21 cellular contexts compared by ENCODE assay signal in genomic region chr5:119383008-119383407, GRCh38. TPM values are rescaled to one million over a fixed set of nuclear protein-coding genes. Genes with fewer than 3 reads are reported as not detected.
A peak's percentile ranks its signal among the peaks of the same experiment; 100 is the strongest.
DNase-seq lines count a peak whose midpoint lies in the region; ATAC-seq and TF ChIP-seq lines count a peak whose summit lies in the region.
"Had no signal": no experiment of that assay in that cellular context is flagged by ENCODE, and none has a peak within 500 bp of the region (broad histone marks: within the 10 kb centered on the region; RNA-seq: fewer than 3 reads in every experiment).

No MANE protein-coding gene starts in this region.

- peaks cover 53% of the 10 kb centered on the region for H3K4me1 Mint-ChIP-seq in T-helper 2 cell treated with Interferon-gamma antibody and Interleukin-4, amounts not matched to agents 5 μg/mL and 100 μg/mL, for 36 hours (ENCODE audit: low read depth)
- peaks cover 82% of the 10 kb centered on the region for H3K4me1 Mint-ChIP-seq in CD8-positive, alpha-beta T cell (ENCODE audit: low read depth)
- H3K4me1 Mint-ChIP-seq in activated naive CD8-positive, alpha-beta T cell (ENCODE audit: low read depth) = peaks cover 86% of the 10 kb centered on the region
- H3K4me1 Mint-ChIP-seq in naive B cell = peaks cover 72 to 91% (median 87%) of the 10 kb centered on the region in 3 donors

- no peak for ATAC-seq in CD8-positive, alpha-beta T cell
- ATAC-seq in naive B cell (ENCODE audit: low read depth in 2 of 2) (no peak), HG03175 (IDR thresholded peaks at IDR 0.05; ENCODE audit: unreplicated experiment) (no peak)
- ATAC-seq: GM23338 had no signal

- 88 to 100% methylated on average over 1 of the region's 1 CpG for WGBS in transverse colon (ENCODE audit: low coverage in 1 of 2), 2 donors

- no peak for TF ChIP-seq POLR2A in transverse colon (IDR thresholded peaks at IDR 0.05)

- H3K9me3 Mint-ChIP-seq in T-helper 2 cell treated with Interferon-gamma antibody and Interleukin-4, amounts not matched to agents 5 μg/mL and 100 μg/mL, for 36 hours = no peaks in the 10 kb centered on the region
- no peaks in the 10 kb centered on the region for H3K9me3 Mint-ChIP-seq in CD8-positive, alpha-beta T cell
- H3K9me3 Mint-ChIP-seq in activated naive CD8-positive, alpha-beta T cell (ENCODE audit: low read depth) = no peaks in the 10 kb centered on the region
- H3K9me3 Mint-ChIP-seq in naive B cell = no peaks in the 10 kb centered on the region
- H3K9me3 Mint-ChIP-seq: activated CD4-positive, alpha-beta T cell treated with anti-CD3 and anti-CD28 coated beads, Interleukin-2, amount 10 ng/mL, durations not matched to agents 7 days and 5 days; GM23338 had no signal

- in situ Hi-C loops in transverse colon (cut with MboI; ENCODE audit: low pct_ligation_motif_present in 1 of 4, low pct_unique_long_range_greater_than_20kb in 1 of 4, low sequenced_read_pairs in 3 of 4) = no loop called here

- TF ChIP-seq CTCF in CD8-positive, alpha-beta T cell (IDR thresholded peaks at IDR 0.05) = no peak
- TF ChIP-seq CTCF in transverse colon (IDR thresholded peaks at IDR 0.05) = no peak

- H3K4me3 ChIP-seq in CD8-positive, alpha-beta T cell (ENCODE audit: low read depth, low read length) = no peak overlapping the region
- H3K4me3 ChIP-seq in transverse colon = no peak overlapping the region
- H3K4me3 ChIP-seq: GM23338, suprapubic skin had no signal

- CTCF ChIA-PET in CD8-positive, alpha-beta T cell (lab: Charles Lee) = interaction anchor here (1.9 kb wide), 1 partner anchor 29 kb away, joined by 4 read pairs; no protein-coding TSS in a partner anchor

- intact Hi-C loops in CD8-positive, alpha-beta T cell (cut with DNase I, micrococcal nuclease) = no loop called here
- intact Hi-C loops in transverse colon (cut with DNase I; ENCODE audit: low total_unique reads) = no loop called here

- peak overlapping the region; percentile 7 for H3K27ac Mint-ChIP-seq in T-helper 2 cell treated with Interferon-gamma antibody and Interleukin-4, amounts not matched to agents 5 μg/mL and 100 μg/mL, for 36 hours
- H3K27ac Mint-ChIP-seq in CD8-positive, alpha-beta T cell = peak overlapping the region; percentile 43
- H3K27ac Mint-ChIP-seq in activated naive CD8-positive, alpha-beta T cell = peak overlapping the region; percentile 95
- H3K27ac Mint-ChIP-seq in naive B cell = peak overlapping the region in 4 of 6 donors; percentile 12 to 98 (median 88)
- H3K27ac Mint-ChIP-seq: activated CD4-positive, alpha-beta T cell treated with anti-CD3 and anti-CD28 coated beads, Interleukin-2, amount 10 ng/mL, durations not matched to agents 7 days and 5 days; GM23338 had no signal

- H3K27ac ChIP-seq in CD8-positive, alpha-beta T cell (ENCODE audit: low read depth, low read length) = no peak overlapping the region
- no peak overlapping the region for H3K27ac ChIP-seq in transverse colon
- H3K27ac ChIP-seq: suprapubic skin had no signal

- no peaks in the 10 kb centered on the region for H3K27me3 ChIP-seq in CD8-positive, alpha-beta T cell (ENCODE audit: insufficient read depth, low read length)
- no peaks in the 10 kb centered on the region for H3K27me3 ChIP-seq in transverse colon
- H3K27me3 ChIP-seq: suprapubic skin had no signal

- peaks cover 30% of the 10 kb centered on the region for H3K36me3 Mint-ChIP-seq in T-helper 2 cell treated with Interferon-gamma antibody and Interleukin-4, amounts not matched to agents 5 μg/mL and 100 μg/mL, for 36 hours (ENCODE audit: low read depth)
- peaks cover 30% of the 10 kb centered on the region for H3K36me3 Mint-ChIP-seq in CD8-positive, alpha-beta T cell
- peaks cover 29% of the 10 kb centered on the region for H3K36me3 Mint-ChIP-seq in activated naive CD8-positive, alpha-beta T cell
- H3K36me3 Mint-ChIP-seq in naive B cell = peaks cover 0 to 13% of the 10 kb centered on the region in 2 donors

- TF ChIP-seq EP300 in transverse colon (IDR thresholded peaks at IDR 0.05; ENCODE audit: low read depth) = no peak

- H3K36me3 ChIP-seq in CD8-positive, alpha-beta T cell (ENCODE audit: insufficient read depth, low read length) = no peaks in the 10 kb centered on the region
- no peaks in the 10 kb centered on the region for H3K36me3 ChIP-seq in transverse colon
- H3K36me3 ChIP-seq: suprapubic skin had no signal

- H3K9me3 ChIP-seq in CD8-positive, alpha-beta T cell (ENCODE audit: low read length) = no peaks in the 10 kb centered on the region
- H3K9me3 ChIP-seq in transverse colon = no peaks in the 10 kb centered on the region
- H3K9me3 ChIP-seq: Caco-2, suprapubic skin had no signal

- no peak for DNase-seq in T-helper 2 cell treated with Interferon-gamma antibody and Interleukin-4, amounts not matched to agents 5 μg/mL and 100 μg/mL, for 36 hours (ENCODE audit: low spot score)
- no peak for DNase-seq in T-helper 2 cell
- DNase-seq in CD8-positive, alpha-beta T cell = no peak
- DNase-seq in naive B cell = no peak
- DNase-seq in transverse colon = no peak
- no peak for DNase-seq in HT-29 (ENCODE audit: low spot score)
- DNase-seq: activated CD4-positive, alpha-beta T cell treated with anti-CD3 and anti-CD28 coated beads, Interleukin-2, amount 10 ng/mL, durations not matched to agents 7 days and 5 days; activated CD8-positive, alpha-beta memory T cell treated with anti-CD3 and anti-CD28 coated beads, Interleukin-2, amount 50 U/mL, for 48 hours; AML-193; anterior cingulate cortex; Caco-2; DND-41; head of caudate nucleus; NCI-H1694 treated with DMSO at 0.1 percent for 48 hours; retina; small intestine; stimulated activated CD4-positive, alpha-beta T cell treated with anti-CD3 and anti-CD28 coated beads, Interleukin-1b, Interleukin-23, amount 100 ng/mL, for 48 hours had no signal

- POLR2A ChIA-PET in CD8-positive, alpha-beta T cell (lab: Charles Lee) = interaction anchor here (1.0 to 1.1 kb wide), 2 partner anchors 22 to 395 kb away, joined by 3 to 4 read pairs; partner anchors contain the start of gene DTWD2

- H3K4me3 Mint-ChIP-seq in T-helper 2 cell treated with Interferon-gamma antibody and Interleukin-4, amounts not matched to agents 5 μg/mL and 100 μg/mL, for 36 hours = no peak overlapping the region
- H3K4me3 Mint-ChIP-seq in CD8-positive, alpha-beta T cell = no peak overlapping the region
- H3K4me3 Mint-ChIP-seq in activated naive CD8-positive, alpha-beta T cell = peak overlapping the region; percentile 60
- H3K4me3 Mint-ChIP-seq in naive B cell = no peak overlapping the region
- H3K4me3 Mint-ChIP-seq: activated CD4-positive, alpha-beta T cell treated with anti-CD3 and anti-CD28 coated beads, Interleukin-2, amount 10 ng/mL, durations not matched to agents 7 days and 5 days; GM23338 had no signal

- H3K4me1 ChIP-seq in CD8-positive, alpha-beta T cell (ENCODE audit: insufficient read depth, low read length) = peaks cover 60% of the 10 kb centered on the region
- H3K4me1 ChIP-seq in transverse colon = peaks cover 4 to 43% (median 7%) of the 10 kb centered on the region in 4 donors

- no peaks in the 10 kb centered on the region for H3K27me3 Mint-ChIP-seq in T-helper 2 cell treated with Interferon-gamma antibody and Interleukin-4, amounts not matched to agents 5 μg/mL and 100 μg/mL, for 36 hours (ENCODE audit: low read depth)
- H3K27me3 Mint-ChIP-seq in CD8-positive, alpha-beta T cell (ENCODE audit: low read depth) = no peaks in the 10 kb centered on the region
- no peaks in the 10 kb centered on the region for H3K27me3 Mint-ChIP-seq in activated naive CD8-positive, alpha-beta T cell
- no peaks in the 10 kb centered on the region for H3K27me3 Mint-ChIP-seq in naive B cell
- H3K27me3 Mint-ChIP-seq: activated CD4-positive, alpha-beta T cell treated with anti-CD3 and anti-CD28 coated beads, Interleukin-2, amount 10 ng/mL, durations not matched to agents 7 days and 5 days had no signal

RNA-seq across cellular contexts. Expression of gene TNFAIP8, which starts 27.2 kb away (rescaled TPM):
- 10 to 100 TPM; 62.3 to 63.0 TPM for total RNA-seq in CD8-positive, alpha-beta T cell
- 100 to 1,000 TPM; 224 to 432 (median 315) TPM for polyA plus RNA-seq in naive B cell (ENCODE audit: low read depth in 6 of 6)
- total RNA-seq in transverse colon = 10 to 100 TPM in 3 of 4 donors, 1 to 10 TPM in 1; 9.8 to 28.1 (median 22.5) TPM
- 10.7 and 13.3 TPM in 2 replicates for total RNA-seq in HT-29 (2014; rRNA removed; shearing (Covaris generic))

Comparison
In these comparisons a context has a peak if more than half of its experiments do, and no peak if none do; other contexts are left out.
1. H3K27ac Mint-ChIP-seq: peak in every context shown above with its lines; median percentile 95 in activated naive CD8-positive, alpha-beta T cell; 88 in naive B cell; 43 in CD8-positive, alpha-beta T cell; 7 in T-helper 2 cell treated with Interferon-gamma antibody and Interleukin-4, amounts not matched to agents 5 μg/mL and 100 μg/mL, for 36 hours.